Comparison of ENCODE assay signal across 22 cellular contexts in genomic region chr3:707041-707440, GRCh38.
A peak's percentile ranks its signal among the peaks of the same experiment; 100 is the strongest.
DNase-seq lines count a peak whose midpoint lies in the region; ATAC-seq lines count a peak whose summit lies in the region.
"Had no signal": no experiment of that assay in that cellular context is flagged by ENCODE, and none has a peak within 500 bp of the region (broad histone marks: within the 10 kb centered on the region; RNA-seq: fewer than 3 reads in every experiment).

No MANE protein-coding gene starts in this region.

- ATAC-seq in GM18868 (IDR thresholded peaks at IDR 0.05; ENCODE audit: unreplicated experiment), result no peak
- ATAC-seq: CD8-positive, alpha-beta T cell; HCT116; Right ventricle myocardium inferior had no signal

- peak; percentile 48 for DNase-seq in Ammon's horn (ENCODE audit: low spot score)
- peak; percentile 51 for DNase-seq in inferior parietal cortex (ENCODE audit: extremely low spot score)
- DNase-seq in substantia nigra (lab: John Stamatoyannopoulos, UW), result peak in 1 of 49 donors; percentile 36
- DNase-seq in activated CD4-positive, alpha-beta T cell treated with anti-CD3 and anti-CD28 coated beads for 4 hours, result no peak
- DNase-seq in GF-D8 (lab: John Stamatoyannopoulos, UW), result no peak
- no peak for DNase-seq in AG20443 (ENCODE audit: low spot score)
- DNase-seq: ACHN; Calu3; CD8-positive, alpha-beta T cell; DMS153; GDM1; NCI-H1105 treated with DMSO at 0.1 percent for 48 hours; NCI-H2081; NCI-H2171; NCI-H345; NCI-H524 had no signal

- peak overlapping the region; percentile 82 for H3K27ac ChIP-seq in angular gyrus (ENCODE audit: low read depth, low read length)
- peak overlapping the region; percentile 71 for H3K27ac ChIP-seq in substantia nigra (ENCODE audit: low read depth, low read length, poor library complexity, severe bottlenecking)
- H3K27ac ChIP-seq: 22Rv1, SJSA1 had no signal

Comparison
In these comparisons a context has a peak if more than half of its experiments do, and no peak if none do; other contexts are left out.
1. DNase-seq: peak in Ammon's horn (single experiment) and inferior parietal cortex (single experiment); none in activated CD4-positive, alpha-beta T cell treated with anti-CD3 and anti-CD28 coated beads for 4 hours (0 of 2), GF-D8 (single experiment) and AG20443 (single experiment).